9 cellular contexts compared by ENCODE assay signal in the genomic region with DNA sequence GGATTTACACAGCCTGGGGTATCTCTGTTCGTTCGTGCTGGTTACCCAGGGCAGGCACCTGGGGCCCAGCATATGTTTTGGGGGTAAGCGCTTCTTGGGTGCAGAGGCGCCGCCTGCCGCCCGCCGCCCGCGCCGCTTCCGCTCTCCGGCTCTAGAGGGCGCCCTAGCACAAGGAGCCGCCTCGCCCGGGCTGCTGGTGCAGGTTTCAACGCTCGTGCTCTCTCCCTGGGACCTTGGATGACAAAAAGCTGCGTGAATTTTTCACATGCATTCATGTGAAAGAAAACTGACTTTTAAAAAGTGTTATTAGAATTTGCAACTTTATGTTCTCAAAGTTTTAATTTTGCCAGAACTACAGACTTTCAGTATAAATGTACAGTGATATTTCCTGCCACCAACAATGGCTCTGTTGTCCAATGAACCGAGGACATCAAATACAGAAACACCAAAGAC. TPM values are rescaled to one million over a fixed set of nuclear protein-coding genes. Genes with fewer than 3 reads are reported as not detected.
A peak's percentile ranks its signal among the peaks of the same experiment; 100 is the strongest.
DNase-seq lines count a peak whose midpoint lies in the region; ATAC-seq, FAIRE-seq and TF ChIP-seq lines count a peak whose summit lies in the region.
"Had no signal": no experiment of that assay in that cellular context is flagged by ENCODE, and none has a peak within 500 bp of the region (broad histone marks: within the 10 kb centered on the region; RNA-seq: fewer than 3 reads in every experiment).

No MANE protein-coding gene starts in this region.

- no peak for TF ChIP-seq POLR2A in NB4 (IDR thresholded peaks at IDR 0.05; ENCODE audit: extremely low read depth, insufficient read length)

- POLR2A ChIA-PET in WTC11 (lab: Charles Lee), result no interaction called here

- ATAC-seq in HG02610 (IDR thresholded peaks at IDR 0.05; ENCODE audit: unreplicated experiment) (peak; percentile 46), WTC11 (peak; percentile 89)

- H3K9me3 Mint-ChIP-seq in WTC11, result peaks cover 11% of the 10 kb centered on the region
- H3K9me3 Mint-ChIP-seq: stimulated activated naive CD8-positive, alpha-beta T cell treated with anti-CD3 and anti-CD28 coated beads, Interleukin-15, Interleukin-2, amounts not matched to agents 100 ng/mL and 50 ng/mL, for 24 hours had no signal

- no peaks in the 10 kb centered on the region for H3K36me3 Mint-ChIP-seq in WTC11

- FAIRE-seq in keratinocyte (lab: Jason Lieb, UNC), result no peak

- H3K9me3 ChIP-seq in keratinocyte (ENCODE audit: control insufficient read depth, low read depth, low read length), result no peaks in the 10 kb centered on the region

- no peaks in the 10 kb centered on the region for H3K4me1 Mint-ChIP-seq in WTC11

- CTCF ChIA-PET in WTC11 (lab: Charles Lee), result interaction anchor here (0.6 to 2.7 kb wide), 18 partner anchors 9 to 412 kb away, joined by 3 to 57 read pairs (median 3); a partner anchor contains a TSS

- no peaks in the 10 kb centered on the region for H3K4me1 ChIP-seq in keratinocyte (ENCODE audit: control insufficient read depth, extremely low read depth, insufficient read depth, low read length)

- no peaks in the 10 kb centered on the region for H3K27me3 ChIP-seq in keratinocyte (ENCODE audit: control insufficient read depth, extremely low read depth, insufficient read depth, low read length)

- peak; percentile 38 to 57 for DNase-seq in NCI-H524 (lab: John Stamatoyannopoulos, UW)
- no peak for DNase-seq in NCI-H524 treated with DMSO at 0.1 percent for 48 hours (lab: John Stamatoyannopoulos, UW)
- DNase-seq in NB4 (ENCODE audit: low read depth), result peak; percentile 82
- DNase-seq in WTC11 (ENCODE audit: low spot score), result peak; percentile 79
- DNase-seq in T47D (ENCODE audit: low read depth in 1 of 2, low spot score in 1 of 2), result peak; percentile 51 to 59
- DNase-seq in keratinocyte (ENCODE audit: low read depth, low spot score), result no peak
- DNase-seq in stimulated activated CD4-positive, alpha-beta T cell treated with anti-CD3 and anti-CD28 coated beads, Interleukin-2, amount 100 ng/mL, for 4 hours (ENCODE audit: low read depth), result peak; percentile 65

- no peak overlapping the region for H3K4me2 ChIP-seq in keratinocyte (ENCODE audit: control insufficient read depth, extremely low read depth, insufficient read depth, low read depth, low read length)

- no peaks in the 10 kb centered on the region for H4K20me1 ChIP-seq in keratinocyte (ENCODE audit: control insufficient read depth, extremely low read depth, insufficient read depth, low read length)

- in situ Hi-C loops in T47D (cut with HindIII; ENCODE audit: low pct_unique_long_range_greater_than_20kb, low sequenced_read_pairs), result no loop called here

- TF ChIP-seq CTCF in NB4 (IDR thresholded peaks at IDR 0.05; ENCODE audit: low read depth, low read length), result peak; percentile 98
- TF ChIP-seq CTCF in WTC11 (IDR thresholded peaks at IDR 0.05), result peak; percentile 96
- peak; percentile 84 to 99 (median 85) for TF ChIP-seq CTCF in keratinocyte (optimal IDR thresholded peaks at IDR 0.05 in 1 of 3, IDR thresholded peaks at IDR 0.05 in 1 of 3, conservative IDR thresholded peaks at IDR 0.05 in 1 of 3; ENCODE audit: extremely low read depth in 1 of 3, insufficient read depth in 2 of 3, low read length in 3 of 3)

- H3K27ac Mint-ChIP-seq in WTC11, result no peak overlapping the region
- H3K27ac Mint-ChIP-seq: stimulated activated naive CD8-positive, alpha-beta T cell treated with anti-CD3 and anti-CD28 coated beads, Interleukin-15, Interleukin-2, amounts not matched to agents 100 ng/mL and 50 ng/mL, for 24 hours had no signal

- H3K27me3 Mint-ChIP-seq in WTC11 (ENCODE audit: low read depth), result peaks cover 25% of the 10 kb centered on the region
- H3K27me3 Mint-ChIP-seq: stimulated activated naive CD8-positive, alpha-beta T cell treated with anti-CD3 and anti-CD28 coated beads, Interleukin-15, Interleukin-2, amounts not matched to agents 100 ng/mL and 50 ng/mL, for 24 hours had no signal

- H3K9me1 ChIP-seq in keratinocyte (ENCODE audit: control insufficient read depth, extremely low read depth, insufficient read depth, low read length), result no peaks in the 10 kb centered on the region

- H3K79me2 ChIP-seq in keratinocyte (ENCODE audit: control insufficient read depth, insufficient read depth, low read length), result no peaks in the 10 kb centered on the region

- H3K9ac ChIP-seq in keratinocyte (ENCODE audit: control insufficient read depth, extremely low read depth, insufficient read depth, low read length), result no peak overlapping the region

- H3K36me3 ChIP-seq in keratinocyte (ENCODE audit: control insufficient read depth in 2 of 2, extremely low read depth in 1 of 2, insufficient read depth in 2 of 2, low read length in 2 of 2), result no peaks in the 10 kb centered on the region

- no peak overlapping the region for H3K4me3 Mint-ChIP-seq in WTC11
- H3K4me3 Mint-ChIP-seq: stimulated activated naive CD8-positive, alpha-beta T cell treated with anti-CD3 and anti-CD28 coated beads, Interleukin-15, Interleukin-2, amounts not matched to agents 100 ng/mL and 50 ng/mL, for 24 hours had no signal

- H3K4me3 ChIP-seq in NB4 (ENCODE audit: low read depth, low read length), result no peak overlapping the region
- no peak overlapping the region for H3K4me3 ChIP-seq in keratinocyte (ENCODE audit: control insufficient read depth in 2 of 3, extremely low read depth in 1 of 3, insufficient read depth in 2 of 3, low read depth in 1 of 3, low read length in 3 of 3)

- H3K27ac ChIP-seq in keratinocyte (ENCODE audit: control insufficient read depth, insufficient read depth, low read length), result no peak overlapping the region

- dilution Hi-C loops in keratinocyte (cut with MboI; ENCODE audit: extremely low pct_ligation_motif_present, low sequenced_read_pairs), result no loop called here

- no peak overlapping the region for H2AFZ ChIP-seq in keratinocyte (ENCODE audit: control insufficient read depth, low read length)

TF ChIP-seq in WTC11, 78 proteins besides CTCF, POLR2A, EP300 and RAD21 (continues in another document):
- TF ChIP-seq MXD4 (CRISPR knock-in tag; IDR thresholded peaks at IDR 0.05; ENCODE audit: borderline replicate concordance) (no peak), ATF1 (CRISPR knock-in tag; IDR thresholded peaks at IDR 0.05) (no peak), OVOL2 (CRISPR knock-in tag; IDR thresholded peaks at IDR 0.05; ENCODE audit: borderline replicate concordance) (no peak), FOXJ3 (CRISPR knock-in tag; IDR thresholded peaks at IDR 0.05; ENCODE audit: borderline replicate concordance) (no peak), NFYB (CRISPR knock-in tag; conservative IDR thresholded peaks at IDR 0.05; ENCODE audit: low read depth) (no peak), TEAD1 (CRISPR knock-in tag; IDR thresholded peaks at IDR 0.05) (no peak), SOX15 (CRISPR knock-in tag; IDR thresholded peaks at IDR 0.05) (no peak), ZBTB21 (CRISPR knock-in tag; IDR thresholded peaks at IDR 0.05; ENCODE audit: borderline replicate concordance) (no peak), TP53 (CRISPR knock-in tag; IDR thresholded peaks at IDR 0.05) (no peak), NR2C2 (CRISPR knock-in tag; IDR thresholded peaks at IDR 0.05) (no peak)
- TF ChIP-seq, protein P1, sequence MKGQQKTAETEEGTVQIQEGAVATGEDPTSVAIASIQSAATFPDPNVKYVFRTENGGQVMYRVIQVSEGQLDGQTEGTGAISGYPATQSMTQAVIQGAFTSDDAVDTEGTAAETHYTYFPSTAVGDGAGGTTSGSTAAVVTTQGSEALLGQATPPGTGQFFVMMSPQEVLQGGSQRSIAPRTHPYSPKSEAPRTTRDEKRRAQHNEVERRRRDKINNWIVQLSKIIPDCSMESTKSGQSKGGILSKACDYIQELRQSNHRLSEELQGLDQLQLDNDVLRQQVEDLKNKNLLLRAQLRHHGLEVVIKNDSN (CRISPR knock-in tag; IDR thresholded peaks at IDR 0.05), result no peak
- TF ChIP-seq, protein P2, sequence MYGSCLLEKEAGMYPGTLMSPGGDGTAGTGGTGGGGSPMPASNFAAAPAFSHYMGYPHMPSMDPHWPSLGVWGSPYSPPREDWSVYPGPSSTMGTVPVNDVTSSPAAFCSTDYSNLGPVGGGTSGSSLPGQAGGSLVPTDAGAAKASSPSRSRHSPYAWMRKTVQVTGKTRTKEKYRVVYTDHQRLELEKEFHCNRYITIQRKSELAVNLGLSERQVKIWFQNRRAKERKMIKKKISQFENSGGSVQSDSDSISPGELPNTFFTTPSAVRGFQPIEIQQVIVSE (CRISPR knock-in tag; IDR thresholded peaks at IDR 0.05; ENCODE audit: borderline replicate concordance), result no peak
- TF ChIP-seq, protein P3, sequence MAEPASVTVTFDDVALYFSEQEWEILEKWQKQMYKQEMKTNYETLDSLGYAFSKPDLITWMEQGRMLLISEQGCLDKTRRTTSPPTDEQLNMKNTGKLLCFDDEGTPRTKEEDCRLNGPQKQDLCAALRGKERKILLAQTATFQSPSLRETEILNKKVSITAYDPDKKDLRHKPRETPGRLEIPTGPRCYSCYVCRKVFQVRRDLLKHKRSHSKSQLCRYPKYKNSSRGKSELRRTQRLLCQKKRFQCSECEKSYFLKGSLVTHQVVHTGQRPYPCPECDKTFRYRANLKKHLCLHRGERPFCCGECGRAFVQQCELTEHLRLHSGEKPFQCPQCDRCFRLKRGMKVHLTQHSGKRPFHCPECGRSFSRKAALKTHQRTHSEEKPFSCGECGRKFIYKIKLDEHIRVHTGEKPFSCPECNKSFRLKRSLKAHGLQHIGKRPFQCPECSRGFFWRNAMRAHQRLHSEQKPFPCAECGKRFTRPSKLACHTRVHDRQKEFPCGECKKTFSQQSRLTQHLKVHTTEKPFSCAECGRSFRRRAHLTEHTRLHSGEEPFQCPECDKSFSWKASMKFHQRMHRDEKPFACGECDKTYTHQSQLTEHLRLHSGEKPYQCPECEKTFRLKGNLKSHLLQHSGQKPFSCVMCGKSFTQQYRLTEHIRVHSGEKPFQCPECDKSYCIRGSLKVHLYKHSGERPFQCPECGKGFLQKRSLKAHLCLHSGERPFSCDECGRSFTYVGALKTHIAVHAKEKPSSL (CRISPR knock-in tag; conservative IDR thresholded peaks at IDR 0.05), result no peak
- TF ChIP-seq, protein P4, sequence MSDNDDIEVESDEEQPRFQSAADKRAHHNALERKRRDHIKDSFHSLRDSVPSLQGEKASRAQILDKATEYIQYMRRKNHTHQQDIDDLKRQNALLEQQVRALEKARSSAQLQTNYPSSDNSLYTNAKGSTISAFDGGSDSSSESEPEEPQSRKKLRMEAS (CRISPR knock-in tag; IDR thresholded peaks at IDR 0.05), result no peak

RNA-seq across cellular contexts. Expression of a gene that starts 32.5 kb away (rescaled TPM):
- 0.16 to 0.52 TPM (median 0.39 TPM) in 3 replicates for total RNA-seq in WTC11 (2021)
- polyA plus RNA-seq in keratinocyte, result not detected in 3 replicates
- polyA plus RNA-seq in keratinocyte (2011; ENCODE audit: low read depth), result not detected
- polyA plus RNA-seq in keratinocyte (2011; cell fraction: cytosol; rRNA removed), result not detected in 2 replicates
- polyA plus RNA-seq in keratinocyte (2011; cell fraction: nucleus; rRNA removed), result not detected in 2 replicates
- polyA plus RNA-seq in keratinocyte (2012; ENCODE audit: low replicate concordance), result not detected in 2 replicates
- not detected in 3 replicates for polyA minus RNA-seq in keratinocyte
- not detected for polyA minus RNA-seq in keratinocyte (2011; cell fraction: cytosol; rRNA and poly(A)+ RNA removed)
- not detected in 2 replicates for polyA minus RNA-seq in keratinocyte (2011; cell fraction: nucleus; rRNA and poly(A)+ RNA removed)

Comparison
In these comparisons a context has a peak if more than half of its experiments do, and no peak if none do; other contexts are left out.
1. DNase-seq: peak in NCI-H524 (2 of 2), NB4 (single experiment), WTC11 (single experiment), T47D (2 of 2) and stimulated activated CD4-positive, alpha-beta T cell treated with anti-CD3 and anti-CD28 coated beads, Interleukin-2, amount 100 ng/mL, for 4 hours (single experiment); none in NCI-H524 treated with DMSO at 0.1 percent for 48 hours (single experiment) and keratinocyte (single experiment).
2. Peak in every context shown above with its lines, with median percentiles within 50 percentile points of each other: CTCF ChIP-seq.